28 cellular contexts compared by ENCODE assay signal in the genomic region with DNA sequence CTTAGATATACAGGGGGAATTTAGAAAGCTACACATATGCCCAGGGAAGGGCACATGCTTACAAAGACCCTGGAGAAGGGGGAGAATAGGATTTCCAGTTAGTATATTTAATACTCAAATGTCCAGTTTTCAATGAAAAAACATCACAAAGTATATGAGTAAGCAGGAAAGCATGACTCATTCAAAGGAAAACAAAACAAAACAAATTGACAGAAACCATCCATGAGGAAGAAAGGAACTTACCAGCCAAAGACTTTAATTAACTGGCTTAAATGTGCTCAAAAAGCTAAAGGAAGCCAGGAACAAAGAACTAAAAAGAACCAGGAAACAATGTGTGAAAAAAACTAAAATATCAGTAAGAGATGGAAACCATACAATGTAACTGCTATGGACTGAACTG.
DNase-seq lines count a peak whose midpoint lies in the region; ATAC-seq, FAIRE-seq and TF ChIP-seq lines count a peak whose summit lies in the region.
"Had no signal": no experiment of that assay in that cellular context is flagged by ENCODE, and none has a peak within 500 bp of the region (broad histone marks: within the 10 kb centered on the region; RNA-seq: fewer than 3 reads in every experiment).

No MANE protein-coding gene starts in this region.

- peaks cover 23% of the 10 kb centered on the region for H3K79me1 ChIP-seq in mesenchymal stem cell (replicated peaks; ENCODE audit: low read length, poor library complexity, severe bottlenecking)

- H3K9me3 Mint-ChIP-seq in CD14-positive monocyte = peaks cover 7 to 19% (median 12%) of the 10 kb centered on the region in 7 donors
- H3K9me3 Mint-ChIP-seq: GM23338 had no signal

- H2BK120ac ChIP-seq in mesenchymal stem cell (ENCODE audit: low read depth, low read length) = no peak overlapping the region

- H2BK12ac ChIP-seq in mesenchymal stem cell (ENCODE audit: low read length in 2 of 2) = peak overlapping the region in 1 of 2 experiments; percentile 26

- H3K27me3 Mint-ChIP-seq in CD14-positive monocyte (ENCODE audit: low read depth in 3 of 3) = no peaks in the 10 kb centered on the region
- H3K27me3 Mint-ChIP-seq: activated B cell treated with CpG ODN at 0.5 μM for 24 hours; activated T-cell treated with anti-CD3 and anti-CD28 coated beads, Interleukin-2, amount 50 U/mL, for 24 hours had no signal

- H3K4me3 ChIP-seq in RWPE2 (ENCODE audit: severe bottlenecking) = no peak overlapping the region
- H3K4me3 ChIP-seq in mesenchymal stem cell (ENCODE audit: insufficient read depth in 1 of 2, low read depth in 1 of 2, low read length in 2 of 2) = no peak overlapping the region
- no peak overlapping the region for H3K4me3 ChIP-seq in colonic mucosa
- no peak overlapping the region for H3K4me3 ChIP-seq in esophagus muscularis mucosa
- H3K4me3 ChIP-seq: GM23338, thoracic aorta had no signal

- H3K4me1 ChIP-seq in RWPE2 (ENCODE audit: insufficient read depth, poor library complexity, severe bottlenecking) = peaks cover 3% of the 10 kb centered on the region
- H3K4me1 ChIP-seq in mesenchymal stem cell (ENCODE audit: control insufficient read depth, insufficient read depth, low read depth, low read length) = peaks cover 2% of the 10 kb centered on the region
- no peaks in the 10 kb centered on the region for H3K4me1 ChIP-seq in colonic mucosa
- no peaks in the 10 kb centered on the region for H3K4me1 ChIP-seq in esophagus muscularis mucosa
- H3K4me1 ChIP-seq: Caco-2 had no signal

- H3K36me3 ChIP-seq in RWPE2 (ENCODE audit: low read depth) (no peaks in the 10 kb centered on the region), mesenchymal stem cell (ENCODE audit: control insufficient read depth in 1 of 2, insufficient read depth in 2 of 2, low read depth in 1 of 2, low read length in 2 of 2) (no peaks in the 10 kb centered on the region), colonic mucosa (no peaks in the 10 kb centered on the region), esophagus muscularis mucosa (no peaks in the 10 kb centered on the region)
- H3K36me3 ChIP-seq: thoracic aorta had no signal

- no peak overlapping the region for H2AFZ ChIP-seq in mesenchymal stem cell (ENCODE audit: low read depth, low read length)
- H2AFZ ChIP-seq: GM23338 had no signal

- DNase-seq in DMS53 treated with DMSO at 0.1 percent for 48 hours (lab: John Stamatoyannopoulos, UW; ENCODE audit: unreplicated experiment) (peak; percentile 14), RWPE2 (ENCODE audit: low spot score) (no peak), mesenchymal stem cell (peak; percentile 76), cortex of kidney (lab: John Stamatoyannopoulos, UW) (no peak), colonic mucosa (no peak), esophagus muscularis mucosa (ENCODE audit: extremely low spot score) (no peak), CD14-positive monocyte (ENCODE audit: low spot score) (no peak)
- DNase-seq: activated B cell treated with CpG ODN at 0.5 μM for 24 hours; activated CD8-positive, alpha-beta T cell treated with anti-CD3 and anti-CD28 coated beads, Interleukin-2, amount 10 ng/mL, durations not matched to agents 7 days and 5 days; activated naive CD4-positive, alpha-beta T cell treated with Interleukin-2 at 50 U/mL for 16 hours; activated T-cell treated with anti-CD3 and anti-CD28 coated beads, Interleukin-2, amount 50 U/mL, for 24 hours; aorta; Caco-2; erythroblast; Kasumi-1; NCI-H1105 treated with DMSO at 0.1 percent for 48 hours; NCI-H2107; NCI-H748 treated with DMSO at 0.1 percent for 48 hours; occipital lobe; right cardiac atrium had no signal

- TF ChIP-seq EP300 in esophagus muscularis mucosa (IDR thresholded peaks at IDR 0.05) = no peak

- peak overlapping the region in 1 of 2 experiments; percentile 21 for H3K4ac ChIP-seq in mesenchymal stem cell (ENCODE audit: low read depth in 1 of 2, low read length in 2 of 2)

- H3K14ac ChIP-seq in mesenchymal stem cell (ENCODE audit: low read length in 2 of 2) = no peak overlapping the region

- TF ChIP-seq CTCF in RWPE2 (IDR thresholded peaks at IDR 0.05; ENCODE audit: poor library complexity, severe bottlenecking) (no peak), colonic mucosa (IDR thresholded peaks at IDR 0.05) (no peak), esophagus muscularis mucosa (IDR thresholded peaks at IDR 0.05) (no peak), CD14-positive monocyte (IDR thresholded peaks at IDR 0.05) (no peak)

- no peak overlapping the region for H3K23ac ChIP-seq in mesenchymal stem cell (ENCODE audit: low read length in 2 of 2)

- intact Hi-C loops in colonic mucosa (cut with DNase I) (no loop called here), esophagus muscularis mucosa (cut with DNase I) (no loop called here), CD14-positive monocyte (cut with micrococcal nuclease) (no loop called here)

- H3K27me3 ChIP-seq in RWPE2 (ENCODE audit: insufficient read depth, poor library complexity, severe bottlenecking) (no peaks in the 10 kb centered on the region), mesenchymal stem cell (ENCODE audit: control insufficient read depth in 1 of 2, insufficient read depth in 1 of 2, low read length in 2 of 2) (no peaks in the 10 kb centered on the region), colonic mucosa (no peaks in the 10 kb centered on the region), esophagus muscularis mucosa (no peaks in the 10 kb centered on the region)

- H3K9ac ChIP-seq in mesenchymal stem cell (ENCODE audit: low read length) (no peak overlapping the region), colonic mucosa (ENCODE audit: low read depth in 2 of 2, low read length in 2 of 2) (no peak overlapping the region)

- peak overlapping the region; percentile 1 for H4K8ac ChIP-seq in mesenchymal stem cell (ENCODE audit: low read length)

- ATAC-seq in RWPE2 (ENCODE audit: low read depth) = peak; percentile 42; the same call in 1 of the 3 replicates
- ATAC-seq: activated CD8-positive, alpha-beta T cell treated with anti-CD3 and anti-CD28 coated beads, Interleukin-2, amount 10 ng/mL, durations not matched to agents 7 days and 5 days; GM23338; Panc1; right cardiac atrium; stimulated activated effector memory CD8-positive, alpha-beta T cell treated with anti-CD3 and anti-CD28 coated beads, Interleukin-12 subunit alpha, Interleukin-12 subunit beta, amount 100 ng/mL, for 72 hours had no signal

- H3K4me1 Mint-ChIP-seq in CD14-positive monocyte = no peaks in the 10 kb centered on the region
- H3K4me1 Mint-ChIP-seq: activated B cell treated with CpG ODN at 0.5 μM for 24 hours; GM23338; stimulated activated effector memory CD8-positive, alpha-beta T cell treated with anti-CD3 and anti-CD28 coated beads, Interleukin-12 subunit alpha, Interleukin-12 subunit beta, amount 100 ng/mL, for 72 hours had no signal

- no peak overlapping the region for H2BK15ac ChIP-seq in mesenchymal stem cell (ENCODE audit: low read depth, poor library complexity, severe bottlenecking)

- no peak for TF ChIP-seq POLR2A in esophagus muscularis mucosa (IDR thresholded peaks at IDR 0.05; ENCODE audit: low read depth)

- H3K4me2 ChIP-seq in mesenchymal stem cell (ENCODE audit: low read length, poor library complexity, severe bottlenecking) = no peak overlapping the region
- H3K4me2 ChIP-seq: GM23338 had no signal

- H4K91ac ChIP-seq in mesenchymal stem cell (ENCODE audit: low read length) = peak overlapping the region; percentile 0

- no peaks in the 10 kb centered on the region for H3K9me3 ChIP-seq in RWPE2 (ENCODE audit: severe bottlenecking)
- H3K9me3 ChIP-seq in mesenchymal stem cell (ENCODE audit: control insufficient read depth, low read length) = no peaks in the 10 kb centered on the region
- H3K9me3 ChIP-seq in colonic mucosa = no peaks in the 10 kb centered on the region
- H3K9me3 ChIP-seq in esophagus muscularis mucosa = no peaks in the 10 kb centered on the region
- H3K9me3 ChIP-seq: Caco-2, thoracic aorta had no signal

- no peak overlapping the region for H2BK5ac ChIP-seq in mesenchymal stem cell (ENCODE audit: low read depth, low read length, poor library complexity, severe bottlenecking)

- peak; percentile 86 for FAIRE-seq in endometrium (lab: Jason Lieb, UNC)
- FAIRE-seq: colon, G401.6 had no signal

- no peak overlapping the region for H2AK5ac ChIP-seq in mesenchymal stem cell (ENCODE audit: low read length, severe bottlenecking)

- H3K36me3 Mint-ChIP-seq in CD14-positive monocyte = no peaks in the 10 kb centered on the region
- H3K36me3 Mint-ChIP-seq: stimulated activated effector memory CD8-positive, alpha-beta T cell treated with anti-CD3 and anti-CD28 coated beads, Interleukin-12 subunit alpha, Interleukin-12 subunit beta, amount 100 ng/mL, for 72 hours had no signal

- no peak overlapping the region for H3K27ac ChIP-seq in RWPE2 (ENCODE audit: poor library complexity, severe bottlenecking)
- peak overlapping the region; percentile 16 for H3K27ac ChIP-seq in mesenchymal stem cell (ENCODE audit: low read length, poor library complexity, severe bottlenecking)
- no peak overlapping the region for H3K27ac ChIP-seq in colonic mucosa
- H3K27ac ChIP-seq in esophagus muscularis mucosa (replicated peaks in 1 of 4) = no peak overlapping the region
- H3K27ac ChIP-seq: thoracic aorta had no signal

- H3K4me3 Mint-ChIP-seq in CD14-positive monocyte = no peak overlapping the region
- H3K4me3 Mint-ChIP-seq: activated B cell treated with CpG ODN at 0.5 μM for 24 hours; activated CD8-positive, alpha-beta T cell treated with anti-CD3 and anti-CD28 coated beads, Interleukin-2, amount 10 ng/mL, durations not matched to agents 7 days and 5 days; activated T-cell treated with anti-CD3 and anti-CD28 coated beads, Interleukin-2, amount 50 U/mL, for 24 hours; GM23338; stimulated activated effector memory CD8-positive, alpha-beta T cell treated with anti-CD3 and anti-CD28 coated beads, Interleukin-12 subunit alpha, Interleukin-12 subunit beta, amount 100 ng/mL, for 72 hours; T-helper 2 cell treated with Interferon-gamma antibody and Interleukin-4, amounts not matched to agents 5 μg/mL and 100 μg/mL, for 36 hours had no signal

- H3K18ac ChIP-seq in mesenchymal stem cell (ENCODE audit: low read depth in 1 of 2, low read length in 2 of 2) = peak overlapping the region; percentile 37 to 55

- H3K27ac Mint-ChIP-seq in CD14-positive monocyte = no peak overlapping the region
- H3K27ac Mint-ChIP-seq: activated B cell treated with CpG ODN at 0.5 μM for 24 hours; activated CD8-positive, alpha-beta T cell treated with anti-CD3 and anti-CD28 coated beads, Interleukin-2, amount 10 ng/mL, durations not matched to agents 7 days and 5 days; activated T-cell treated with anti-CD3 and anti-CD28 coated beads, Interleukin-2, amount 50 U/mL, for 24 hours; GM23338; stimulated activated effector memory CD8-positive, alpha-beta T cell treated with anti-CD3 and anti-CD28 coated beads, Interleukin-12 subunit alpha, Interleukin-12 subunit beta, amount 100 ng/mL, for 72 hours; T-helper 2 cell treated with Interferon-gamma antibody and Interleukin-4, amounts not matched to agents 5 μg/mL and 100 μg/mL, for 36 hours had no signal

Comparison
In these comparisons a context has a peak if more than half of its experiments do, and no peak if none do; other contexts are left out.
1. DNase-seq: peak in DMS53 treated with DMSO at 0.1 percent for 48 hours (single experiment) and mesenchymal stem cell (single experiment); none in RWPE2 (single experiment), cortex of kidney (single experiment), colonic mucosa (single experiment), esophagus muscularis mucosa (single experiment) and CD14-positive monocyte (single experiment).